In the genomic region with DNA sequence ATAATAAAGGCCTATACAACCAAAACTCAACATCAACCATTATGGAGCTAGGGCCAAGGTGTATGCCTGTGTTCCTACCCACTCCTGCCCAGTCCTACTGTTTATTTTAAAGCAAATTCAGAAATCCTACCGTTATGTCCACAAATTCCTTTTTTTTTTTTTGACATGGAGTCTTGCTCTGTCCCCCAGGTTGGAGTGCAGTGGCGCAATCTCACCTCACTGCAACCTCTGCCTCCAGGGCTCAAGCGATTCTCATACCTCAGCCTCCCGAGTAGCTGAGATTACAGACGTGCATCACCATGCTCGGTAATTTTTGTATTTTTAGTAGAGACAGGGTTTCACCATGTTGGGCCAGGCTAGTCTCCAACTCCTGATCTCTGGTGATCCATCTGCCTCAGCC, we compare ENCODE assay signal across 28 cellular contexts. TPM values are rescaled to one million over a fixed set of nuclear protein-coding genes. Genes with fewer than 3 reads are reported as not detected.
DNase-seq lines count a peak whose midpoint lies in the region; ATAC-seq, FAIRE-seq and TF ChIP-seq lines count a peak whose summit lies in the region.
"Had no signal": no experiment of that assay in that cellular context is flagged by ENCODE, and none has a peak within 500 bp of the region (broad histone marks: within the 10 kb centered on the region; RNA-seq: fewer than 3 reads in every experiment).

No MANE protein-coding gene starts in this region.

- H3K36me3 Mint-ChIP-seq in Caco-2 (ENCODE audit: insufficient read depth, unreplicated experiment): peaks cover 10% of the 10 kb centered on the region
- H3K36me3 Mint-ChIP-seq in neural crest cell (ENCODE audit: low read depth): no peaks in the 10 kb centered on the region
- H3K36me3 Mint-ChIP-seq: activated naive CD8-positive, alpha-beta T cell treated with anti-CD3 and anti-CD28 coated beads for 36 hours; stimulated activated memory B cell treated with anti-CD40 and anti-IgM and Interleukin-4, amounts not matched to agents 10 μg/mL and 1 μg/mL and 100 μg/mL, for 72 hours had no signal

- intact Hi-C loops in Caco-2 (cut with micrococcal nuclease; ENCODE audit: unreplicated experiment): loop anchor here (2.0 to 5.0 kb wide), 3 partner anchors 24 to 212 kb away; partner anchors contain the start of gene TESMIN
- intact Hi-C loops in HepG2 (cut with micrococcal nuclease; ENCODE audit: unreplicated experiment): no loop called here
- intact Hi-C loops in lower lobe of right lung (cut with DNase I): no loop called here

- no peaks in the 10 kb centered on the region for H3K9me3 Mint-ChIP-seq in Caco-2 (ENCODE audit: unreplicated experiment)
- H3K9me3 Mint-ChIP-seq in neural crest cell: no peaks in the 10 kb centered on the region
- H3K9me3 Mint-ChIP-seq: activated naive CD8-positive, alpha-beta T cell treated with anti-CD3 and anti-CD28 coated beads for 36 hours; CD8-positive, alpha-beta T cell; dendritic cell treated with granulocyte-macrophage colony-stimulating factor and Interleukin-4, amounts not matched to agents 40 ng/mL and 50 ng/mL, for 4 days; stimulated activated memory B cell treated with anti-CD40 and anti-IgM and Interleukin-4, amounts not matched to agents 10 μg/mL and 1 μg/mL and 100 μg/mL, for 72 hours; T-helper 2 cell treated with Interferon-gamma antibody and Interleukin-4, amounts not matched to agents 5 μg/mL and 100 μg/mL, for 36 hours had no signal

- DNase-seq in Caco-2: no peak
- DNase-seq in HepG2 (ENCODE audit: low spot score): no peak
- DNase-seq in neural crest cell (ENCODE audit: low read depth, low spot score): no peak
- DNase-seq in lower lobe of right lung: no peak
- DNase-seq in NCI-H524 (lab: John Stamatoyannopoulos, UW): no peak
- DNase-seq: activated CD8-positive, alpha-beta memory T cell treated with anti-CD3 and anti-CD28 coated beads, Interleukin-2, amount 10 ng/mL, durations not matched to agents 7 days and 5 days; activated naive CD8-positive, alpha-beta T cell treated with anti-CD3 and anti-CD28 coated beads for 36 hours; caudate nucleus; CD8-positive, alpha-beta T cell; gastrocnemius medialis; hippocampal formation; left lung; NCI-H1048; NCI-H1694; NCI-H510A; NK-92 treated with Interleukin-12 subunit alpha and Interleukin-12 subunit beta, amount 100 ng/mL, for 24 hours; Right ventricle myocardium superior; stimulated activated CD4-positive, alpha-beta T cell treated with anti-CD3 and anti-CD28 coated beads, Interleukin-12 subunit alpha, Interleukin-12 subunit beta, amount 100 ng/mL, for 4 hours; stimulated activated CD4-positive, alpha-beta T cell treated with anti-CD3 and anti-CD28 coated beads, Interleukin-4, amount 100 ng/mL, for 24 hours; uterus; WERI-Rb-1 had no signal

- H3K27me3 Mint-ChIP-seq in Caco-2 (ENCODE audit: insufficient read depth, unreplicated experiment) (peaks cover 11% of the 10 kb centered on the region), neural crest cell (ENCODE audit: low read depth) (peaks cover 85% of the 10 kb centered on the region)
- H3K27me3 Mint-ChIP-seq: activated naive CD8-positive, alpha-beta T cell treated with anti-CD3 and anti-CD28 coated beads for 36 hours; stimulated activated memory B cell treated with anti-CD40 and anti-IgM and Interleukin-4, amounts not matched to agents 10 μg/mL and 1 μg/mL and 100 μg/mL, for 72 hours had no signal

- 1% methylated on average over 6 of the region's 6 CpGs for WGBS in HepG2 (ENCODE audit: low lambda C conversion rate)

- TF ChIP-seq RAD21 in HepG2 (CRISPR knock-in tag; IDR thresholded peaks at IDR 0.05): no peak

- TF ChIP-seq CTCF in Caco-2 (IDR thresholded peaks at IDR 0.05; ENCODE audit: insufficient read depth in 1 of 2, low read depth in 1 of 2, low read length in 1 of 2, severe bottlenecking in 1 of 2, unreplicated experiment in 1 of 2) (no peak), VCaP (conservative IDR thresholded peaks at IDR 0.05) (no peak), HepG2 (CRISPR knock-in tag; IDR thresholded peaks at IDR 0.05) (no peak), neural crest cell (conservative IDR thresholded peaks at IDR 0.05) (no peak), lower lobe of right lung (IDR thresholded peaks at IDR 0.05) (no peak)

- H3K27ac ChIP-seq in VCaP (peak overlapping the region; percentile 74; the same call in 1 of the 2 replicates), HepG2 (ENCODE audit: extremely low read length, insufficient read depth, low read length) (peak overlapping the region; percentile 91), lower lobe of right lung (no peak overlapping the region)
- H3K27ac ChIP-seq: gastrocnemius medialis, testis, uterus, WERI-Rb-1 had no signal

- peaks cover 6% of the 10 kb centered on the region; the same call in 1 of the 2 replicates for H4K20me1 ChIP-seq in HepG2 (ENCODE audit: insufficient read depth, low read length)

- in situ Hi-C loops in HepG2 (cut with HindIII; ENCODE audit: extremely low pct_ligation_motif_present, low pct_unique_long_range_greater_than_20kb): no loop called here

- H3K4me1 ChIP-seq in Caco-2 (peaks cover 23% of the 10 kb centered on the region), HepG2 (ENCODE audit: insufficient read depth, low read length) (peaks cover 85% of the 10 kb centered on the region), lower lobe of right lung (peaks cover 30% of the 10 kb centered on the region)

- H3K9me3 ChIP-seq in Caco-2 (no peaks in the 10 kb centered on the region), HepG2 (ENCODE audit: low read length) (no peaks in the 10 kb centered on the region), lower lobe of right lung (no peaks in the 10 kb centered on the region)
- H3K9me3 ChIP-seq: gastrocnemius medialis, left lung, testis, uterus had no signal

- POLR2A ChIA-PET in Caco-2 (lab: Charles Lee): no interaction called here
- POLR2A ChIA-PET in HepG2 (lab: Yijun Ruan, JAX): interaction anchor here (0.6 to 4.2 kb wide), 10 partner anchors 13 to 811 kb away, joined by 3 to 31 read pairs (median 4); partner anchors contain the start of gene IGHMBP2

- H3K27ac Mint-ChIP-seq in Caco-2 (ENCODE audit: unreplicated experiment) (no peak overlapping the region), neural crest cell (ENCODE audit: unreplicated experiment) (no peak overlapping the region)
- H3K27ac Mint-ChIP-seq: activated CD8-positive, alpha-beta memory T cell treated with anti-CD3 and anti-CD28 coated beads, Interleukin-2, amount 10 ng/mL, durations not matched to agents 7 days and 5 days; activated naive CD8-positive, alpha-beta T cell treated with anti-CD3 and anti-CD28 coated beads for 36 hours; T-helper 2 cell treated with Interferon-gamma antibody and Interleukin-4, amounts not matched to agents 5 μg/mL and 100 μg/mL, for 36 hours had no signal

- TF ChIP-seq EP300 in HepG2 (IDR thresholded peaks at IDR 0.05; ENCODE audit: low read depth in 2 of 2, low read length in 2 of 2) (no peak), HepG2 (CRISPR knock-in tag; IDR thresholded peaks at IDR 0.05; ENCODE audit: borderline replicate concordance) (no peak)

- peak overlapping the region; percentile 78 for H3K4me2 ChIP-seq in HepG2 (ENCODE audit: low read depth, low read length)

- CTCF ChIA-PET in Caco-2 (lab: Charles Lee) (interaction anchor here (0.5 to 1.7 kb wide), 9 partner anchors 9 to 229 kb away, joined by 3 to 10 read pairs (median 3); partner anchors contain the start of gene TPCN2), HepG2 (lab: Yijun Ruan, JAX; ENCODE audit: low intra/inter-chr PET ratio, low total read pairs) (interaction anchor here (1.4 kb wide), 1 partner anchor 20 kb away, joined by 3 read pairs; no protein-coding TSS in a partner anchor)

- H3K9ac ChIP-seq in HepG2 (ENCODE audit: insufficient read depth, low read depth, low read length): peak overlapping the region; percentile 62; the same call in 1 of the 2 replicates

- H2AFZ ChIP-seq in HepG2 (ENCODE audit: low read length): no peak overlapping the region

- H3K4me3 ChIP-seq in Caco-2 (ENCODE audit: low read depth, low read length) (no peak overlapping the region), HepG2 (replicated peaks in 1 of 3; ENCODE audit: insufficient read depth in 1 of 3, low read depth in 2 of 3, low read length in 3 of 3) (peak overlapping the region; percentile 17 to 46 (median 34); a peak in 4 of 6 replicates), lower lobe of right lung (no peak overlapping the region)

- H3K79me2 ChIP-seq in HepG2 (ENCODE audit: insufficient read depth, low read length): no peaks in the 10 kb centered on the region

- H3K4me1 Mint-ChIP-seq in Caco-2 (ENCODE audit: low read depth, unreplicated experiment): peaks cover 29% of the 10 kb centered on the region
- peaks cover 13% of the 10 kb centered on the region for H3K4me1 Mint-ChIP-seq in neural crest cell

- ATAC-seq in HepG2 (peak; percentile 3; the same call in 1 of the 3 replicates), lower lobe of right lung (no peak), GM21528 (IDR thresholded peaks at IDR 0.05; ENCODE audit: low FRiP score, unreplicated experiment) (no peak)
- ATAC-seq: activated CD8-positive, alpha-beta memory T cell treated with anti-CD3 and anti-CD28 coated beads, Interleukin-2, amount 10 ng/mL, durations not matched to agents 7 days and 5 days; CD8-positive, alpha-beta T cell; stimulated activated memory B cell treated with anti-CD40 and anti-IgM and Interleukin-4, amounts not matched to agents 10 μg/mL and 1 μg/mL and 100 μg/mL, for 72 hours had no signal

- FAIRE-seq in HepG2 (lab: Jason Lieb, UNC): peak; percentile 87
- FAIRE-seq: GM12891 had no signal

- no peak for TF ChIP-seq POLR2A in HepG2 (IDR thresholded peaks at IDR 0.05; ENCODE audit: insufficient read depth in 1 of 2, low read depth in 2 of 2, low read length in 2 of 2)

- BruUV-seq in Caco-2 (replicated peaks; lab: Mats Ljungman, UMichigan): no TSS peak
- TSS peak; percentile 60 for BruUV-seq in HepG2 (replicated peaks; lab: Mats Ljungman, UMichigan)

- H3K27me3 ChIP-seq in Caco-2 (replicated peaks; ENCODE audit: control insufficient read depth, insufficient read depth, low read length): 0 out of 2 replicates have a peak, but pooled peaks cover 1% of the 10 kb centered on the region
- H3K27me3 ChIP-seq in HepG2 (ENCODE audit: control insufficient read depth in 1 of 2, insufficient read depth in 2 of 2, low read length in 2 of 2): peaks cover 0 to 8% of the 10 kb centered on the region in 2 experiments; a peak in 3 of 5 replicates
- H3K27me3 ChIP-seq in lower lobe of right lung (ENCODE audit: low read depth): no peaks in the 10 kb centered on the region
- H3K27me3 ChIP-seq: gastrocnemius medialis, left lung, testis, uterus had no signal

- no peaks in the 10 kb centered on the region for H3K36me3 ChIP-seq in Caco-2 (ENCODE audit: control insufficient read depth, insufficient read depth, low read length)
- H3K36me3 ChIP-seq in HepG2 (replicated peaks in 1 of 2; ENCODE audit: control insufficient read depth in 1 of 2, insufficient read depth in 2 of 2, low read length in 2 of 2): no peaks in the 10 kb centered on the region
- no peaks in the 10 kb centered on the region for H3K36me3 ChIP-seq in lower lobe of right lung
- H3K36me3 ChIP-seq: gastrocnemius medialis, left lung, uterus, WERI-Rb-1 had no signal

- H3K4me3 Mint-ChIP-seq in Caco-2 (ENCODE audit: unreplicated experiment): peak overlapping the region; percentile 75
- H3K4me3 Mint-ChIP-seq in neural crest cell: peak overlapping the region; percentile 2

RNA-seq across cellular contexts. Expression of gene CPT1A, which starts 3.1 kb away (rescaled TPM):
- 5.7 and 6.3 TPM in 2 replicates for total RNA-seq in Caco-2 (2022)
- 5.9 and 7.0 TPM in 2 replicates for total RNA-seq in HepG2 (2016; rRNA removed; fragmentation: Illumina TruSeq; extraction: Trizol)
- total RNA-seq in HepG2 (2016; cell fraction: cytosol; rRNA removed; fragmentation: Illumina TruSeq; extraction: Trizol; ENCODE audit: low read depth): 2.1 and 2.2 TPM in 2 replicates
- total RNA-seq in HepG2 (2016; cell fraction: insoluble cytoplasmic fraction; rRNA removed; fragmentation: Illumina TruSeq; extraction: Trizol): 5.0 and 7.5 TPM in 2 replicates
- 4.1 and 4.3 TPM in 2 replicates for total RNA-seq in HepG2 (2016; cell fraction: membrane; rRNA removed; fragmentation: Illumina TruSeq; extraction: Trizol)
- 9.1 and 10.4 TPM in 2 replicates for total RNA-seq in HepG2 (2016; cell fraction: nucleus; rRNA removed; fragmentation: Illumina TruSeq; extraction: Trizol)
- polyA plus RNA-seq in HepG2 (2011; rRNA removed): 7.1 and 14.3 TPM in 2 replicates
- polyA plus RNA-seq in HepG2 (2011; cell fraction: cytosol; rRNA removed): 5.2 and 8.0 TPM in 2 replicates
- 21.8 and 25.1 TPM in 2 replicates for polyA plus RNA-seq in HepG2 (2011; cell fraction: nucleus; rRNA removed)
- 29.0 and 36.7 TPM in 2 replicates for polyA plus RNA-seq in HepG2 (2012)
- polyA plus RNA-seq in HepG2 (2016; cell fraction: cytosol; fragmentation: Illumina TruSeq; extraction: Trizol; ENCODE audit: low read depth): 0.69 and 0.71 TPM in 2 replicates
- polyA plus RNA-seq in HepG2 (2016; cell fraction: insoluble cytoplasmic fraction; fragmentation: Illumina TruSeq; extraction: Trizol; ENCODE audit: low read depth): 3.6 and 4.1 TPM in 2 replicates
- 1.4 and 1.9 TPM in 2 replicates for polyA plus RNA-seq in HepG2 (2016; cell fraction: membrane; fragmentation: Illumina TruSeq; extraction: Trizol; ENCODE audit: low read depth)
- 11.0 and 11.5 TPM in 2 replicates for polyA plus RNA-seq in HepG2 (2016; cell fraction: nucleus; fragmentation: Illumina TruSeq; extraction: Trizol; ENCODE audit: insufficient read depth, low read depth)
- 29.7 and 125 TPM in 2 replicates for polyA minus RNA-seq in HepG2 (2011; rRNA and poly(A)+ RNA removed; ENCODE audit: low replicate concordance)
- 18.2 and 34.1 TPM in 2 replicates for polyA minus RNA-seq in HepG2 (2011; cell fraction: cytosol; rRNA and poly(A)+ RNA removed)
- polyA minus RNA-seq in HepG2 (2011; cell fraction: nucleus; rRNA and poly(A)+ RNA removed): 14.2 and 22.8 TPM in 2 replicates
- 0.48 and 0.54 TPM in 2 replicates for total RNA-seq in neural crest cell
- total RNA-seq in lower lobe of right lung: 88.4 TPM

RNA-seq across cellular contexts. Expression of gene MRPL21, which starts 58.8 kb away (rescaled TPM):
- total RNA-seq in Caco-2 (2022) (179 and 195 TPM in 2 replicates), HepG2 (2016; rRNA removed; fragmentation: Illumina TruSeq; extraction: Trizol) (100 and 128 TPM in 2 replicates), neural crest cell (64.4 and 69.0 TPM in 2 replicates), lower lobe of right lung (32.9 TPM)
- total RNA-seq in HepG2 (2016; cell fraction: cytosol; rRNA removed; fragmentation: Illumina TruSeq; extraction: Trizol; ENCODE audit: low read depth): 51.5 and 56.8 TPM in 2 replicates
- 90.5 and 136 TPM in 2 replicates for total RNA-seq in HepG2 (2016; cell fraction: insoluble cytoplasmic fraction; rRNA removed; fragmentation: Illumina TruSeq; extraction: Trizol)
- 53.3 and 53.5 TPM in 2 replicates for total RNA-seq in HepG2 (2016; cell fraction: membrane; rRNA removed; fragmentation: Illumina TruSeq; extraction: Trizol)
- 41.8 and 43.3 TPM in 2 replicates for total RNA-seq in HepG2 (2016; cell fraction: nucleus; rRNA removed; fragmentation: Illumina TruSeq; extraction: Trizol)
- polyA plus RNA-seq in HepG2 (2011; rRNA removed): 56.3 and 61.5 TPM in 2 replicates
- polyA plus RNA-seq in HepG2 (2011; cell fraction: cytosol; rRNA removed): 52.8 and 61.9 TPM in 2 replicates
- 26.4 and 27.8 TPM in 2 replicates for polyA plus RNA-seq in HepG2 (2011; cell fraction: nucleus; rRNA removed)
- polyA plus RNA-seq in HepG2 (2012): 49.9 and 56.6 TPM in 2 replicates
- 48.1 and 59.5 TPM in 2 replicates for polyA plus RNA-seq in HepG2 (2016; cell fraction: cytosol; fragmentation: Illumina TruSeq; extraction: Trizol; ENCODE audit: low read depth)
- polyA plus RNA-seq in HepG2 (2016; cell fraction: insoluble cytoplasmic fraction; fragmentation: Illumina TruSeq; extraction: Trizol; ENCODE audit: low read depth): 119 and 125 TPM in 2 replicates
- polyA plus RNA-seq in HepG2 (2016; cell fraction: membrane; fragmentation: Illumina TruSeq; extraction: Trizol; ENCODE audit: low read depth): 41.7 and 46.4 TPM in 2 replicates
- polyA plus RNA-seq in HepG2 (2016; cell fraction: nucleus; fragmentation: Illumina TruSeq; extraction: Trizol; ENCODE audit: insufficient read depth, low read depth): 59.6 and 63.8 TPM in 2 replicates
- 26.5 and 74.2 TPM in 2 replicates for polyA minus RNA-seq in HepG2 (2011; rRNA and poly(A)+ RNA removed; ENCODE audit: low replicate concordance)
- 12.5 and 18.9 TPM in 2 replicates for polyA minus RNA-seq in HepG2 (2011; cell fraction: cytosol; rRNA and poly(A)+ RNA removed)
- polyA minus RNA-seq in HepG2 (2011; cell fraction: nucleus; rRNA and poly(A)+ RNA removed): 21.3 and 25.6 TPM in 2 replicates

RNA-seq across cellular contexts. Expression of gene IGHMBP2, which starts 58.9 kb away (rescaled TPM):
- total RNA-seq in Caco-2 (2022) (49.1 and 55.5 TPM in 2 replicates), HepG2 (2016; rRNA removed; fragmentation: Illumina TruSeq; extraction: Trizol) (5.9 and 9.9 TPM in 2 replicates), neural crest cell (28.1 and 30.1 TPM in 2 replicates), lower lobe of right lung (18.8 TPM)
- 3.2 and 3.6 TPM in 2 replicates for total RNA-seq in HepG2 (2016; cell fraction: cytosol; rRNA removed; fragmentation: Illumina TruSeq; extraction: Trizol; ENCODE audit: low read depth)
- 4.3 and 13.3 TPM in 2 replicates for total RNA-seq in HepG2 (2016; cell fraction: insoluble cytoplasmic fraction; rRNA removed; fragmentation: Illumina TruSeq; extraction: Trizol)
- 4.7 and 5.4 TPM in 2 replicates for total RNA-seq in HepG2 (2016; cell fraction: membrane; rRNA removed; fragmentation: Illumina TruSeq; extraction: Trizol)
- 12.8 and 19.6 TPM in 2 replicates for total RNA-seq in HepG2 (2016; cell fraction: nucleus; rRNA removed; fragmentation: Illumina TruSeq; extraction: Trizol)
- 8.9 and 11.4 TPM in 2 replicates for polyA plus RNA-seq in HepG2 (2011; rRNA removed)
- 3.7 and 3.8 TPM in 2 replicates for polyA plus RNA-seq in HepG2 (2011; cell fraction: cytosol; rRNA removed)
- 32.6 and 32.7 TPM in 2 replicates for polyA plus RNA-seq in HepG2 (2011; cell fraction: nucleus; rRNA removed)
- 8.7 and 9.4 TPM in 2 replicates for polyA plus RNA-seq in HepG2 (2012)
- polyA plus RNA-seq in HepG2 (2016; cell fraction: cytosol; fragmentation: Illumina TruSeq; extraction: Trizol; ENCODE audit: low read depth): 1.2 and 1.7 TPM in 2 replicates
- 6.1 and 8.6 TPM in 2 replicates for polyA plus RNA-seq in HepG2 (2016; cell fraction: insoluble cytoplasmic fraction; fragmentation: Illumina TruSeq; extraction: Trizol; ENCODE audit: low read depth)
- polyA plus RNA-seq in HepG2 (2016; cell fraction: membrane; fragmentation: Illumina TruSeq; extraction: Trizol; ENCODE audit: low read depth): 3.5 and 3.6 TPM in 2 replicates
- polyA plus RNA-seq in HepG2 (2016; cell fraction: nucleus; fragmentation: Illumina TruSeq; extraction: Trizol; ENCODE audit: insufficient read depth, low read depth): 34.8 and 38.5 TPM in 2 replicates
- polyA minus RNA-seq in HepG2 (2011; rRNA and poly(A)+ RNA removed; ENCODE audit: low replicate concordance): 24.9 and 42.4 TPM in 2 replicates
- 8.0 and 8.1 TPM in 2 replicates for polyA minus RNA-seq in HepG2 (2011; cell fraction: cytosol; rRNA and poly(A)+ RNA removed)
- polyA minus RNA-seq in HepG2 (2011; cell fraction: nucleus; rRNA and poly(A)+ RNA removed): 22.9 and 24.8 TPM in 2 replicates

Comparison
In these comparisons a context has a peak if more than half of its experiments do, and no peak if none do; other contexts are left out.
1. H3K4me3 ChIP-seq: peak in HepG2 (3 of 3); none in Caco-2 (single experiment) and lower lobe of right lung (single experiment).